ENCODE assay signal across 27 cellular contexts in genomic region chr21:19261731-19262367, GRCh38.
"Had no signal": no experiment of that assay in that cellular context is flagged by ENCODE, and none has a peak within 500 bp of the region (broad histone marks: within the 10 kb centered on the region; RNA-seq: fewer than 3 reads in every experiment).

No MANE protein-coding gene starts in this region.

- H3K36me3 ChIP-seq: adrenal gland had no signal

- ATAC-seq: activated CD8-positive, alpha-beta T cell treated with anti-CD3 and anti-CD28 coated beads, Interleukin-2, amount 10 ng/mL, durations not matched to agents 7 days and 5 days; K562; PC-3; T-helper 17 cell; WTC11 had no signal

- H3K27me3 ChIP-seq: adrenal gland had no signal

- H3K9me3 ChIP-seq: adrenal gland had no signal

- H3K27ac ChIP-seq: adrenal gland had no signal

- H3K4me1 ChIP-seq: adrenal gland had no signal

- H3K4me3 ChIP-seq: adrenal gland, K562 had no signal

- DNase-seq: activated CD4-positive, alpha-beta T cell treated with anti-CD3 and anti-CD28 coated beads for 48 hours; activated CD4-positive, alpha-beta T cell treated with anti-CD3 and anti-CD28 coated beads, Interleukin-2, amount 50 U/mL, for 4 hours; activated CD4-positive, CD25-positive, alpha-beta regulatory T cell treated with anti-CD3 and anti-CD28 coated beads, Interleukin-2, amount 50 U/mL, for 72 hours; activated CD8-positive, alpha-beta memory T cell treated with anti-CD3 and anti-CD28 coated beads, Interleukin-2, amount 50 U/mL, for 48 hours; activated CD8-positive, alpha-beta T cell treated with anti-CD3 and anti-CD28 coated beads, Interleukin-2, amount 10 ng/mL, durations not matched to agents 7 days and 5 days; activated naive CD4-positive, alpha-beta T cell treated with anti-CD3 and anti-CD28 coated beads, Interleukin-2, amount 50 U/mL, for 16 hours; activated naive CD8-positive, alpha-beta T cell treated with anti-CD3 and anti-CD28 coated beads, Interleukin-2, amount 10 ng/mL, durations not matched to agents 7 days and 5 days; activated T-cell treated with anti-CD3 and anti-CD28 coated beads, Interleukin-2, amount 50 U/mL, for 1 hour; adrenal gland; anterior cingulate cortex; caudate nucleus; Karpas-422; MM.1S; NCI-H1105; NCI-H1436 treated with DMSO at 0.1 percent for 48 hours; NCI-H187; NCI-H2081 treated with DMSO at 0.1 percent for 48 hours; NCI-H2171; NCI-H2227 treated with DMSO at 0.1 percent for 48 hours; NCI-H446 treated with DMSO at 0.1 percent for 48 hours; NCI-H524 treated with DMSO at 0.1 percent for 48 hours; PC-3; SIG-M5; T-helper 17 cell; T-helper 9 cell had no signal
